Comparison of ENCODE assay signal across 15 cellular contexts in the genomic region with DNA sequence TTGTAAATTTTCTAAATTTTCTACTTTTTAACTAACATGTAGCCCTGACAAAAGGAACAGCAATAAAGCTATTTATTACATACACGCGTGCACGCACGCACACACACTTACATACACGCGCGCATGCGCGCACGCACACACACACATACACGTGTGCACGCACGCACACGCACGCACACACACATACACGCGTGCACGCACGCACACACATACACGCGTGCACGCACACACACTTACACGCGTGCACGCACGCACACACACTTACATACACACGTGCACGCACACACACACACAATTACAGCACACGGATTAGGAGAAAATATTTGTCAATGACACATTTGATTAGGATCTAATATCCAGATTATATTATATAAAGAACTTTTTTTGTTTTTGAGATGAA. TPM values are rescaled to one million over a fixed set of nuclear protein-coding genes. Genes with fewer than 3 reads are reported as not detected.
A peak's percentile ranks its signal among the peaks of the same experiment; 100 is the strongest.
DNase-seq lines count a peak whose midpoint lies in the region; ATAC-seq, FAIRE-seq and TF ChIP-seq lines count a peak whose summit lies in the region.
"Had no signal": no experiment of that assay in that cellular context is flagged by ENCODE, and none has a peak within 500 bp of the region (broad histone marks: within the 10 kb centered on the region; RNA-seq: fewer than 3 reads in every experiment).

No MANE protein-coding gene starts in this region.

- no peaks in the 10 kb centered on the region for H3K27me3 Mint-ChIP-seq in H9 (ENCODE audit: low read depth)
- H3K27me3 Mint-ChIP-seq in endodermal cell (ENCODE audit: insufficient read depth): no peaks in the 10 kb centered on the region

- no peak overlapping the region for H4K8ac ChIP-seq in H9 (replicated peaks; ENCODE audit: insufficient read length, low read depth, low read length)

- ATAC-seq in HG03175 (IDR thresholded peaks at IDR 0.05; ENCODE audit: unreplicated experiment): no peak
- ATAC-seq: A549 had no signal

- no peak overlapping the region for H3K27ac ChIP-seq in H9 (ENCODE audit: insufficient read length, low read depth, low read length)
- no peak overlapping the region for H3K27ac ChIP-seq in endodermal cell (ENCODE audit: low read depth, low read length)
- no peak overlapping the region for H3K27ac ChIP-seq in osteoblast (ENCODE audit: low read depth, low read length)
- H3K27ac ChIP-seq: A549, GM23248 had no signal

- H3K27ac Mint-ChIP-seq in H9 (peak overlapping the region in 2 of 3 experiments; percentile 49 to 55; a peak in 1 of 7 replicates), endodermal cell (peak overlapping the region; percentile 74)
- H3K27ac Mint-ChIP-seq: CD8-positive, alpha-beta T cell had no signal

- TF ChIP-seq CTCF in H9 (conservative IDR thresholded peaks at IDR 0.05): no peak
- TF ChIP-seq CTCF in endodermal cell (conservative IDR thresholded peaks at IDR 0.05): no peak
- no peak for TF ChIP-seq CTCF in osteoblast (IDR thresholded peaks at IDR 0.05; ENCODE audit: extremely low read depth, low read depth, low read length)

- no peak overlapping the region for H3K4ac ChIP-seq in H9 (ENCODE audit: low read depth, low read length)

- H2BK5ac ChIP-seq in H9 (ENCODE audit: insufficient read length, low read length): no peak overlapping the region

- no peak overlapping the region for H3K56ac ChIP-seq in H9 (ENCODE audit: insufficient read length, low read depth, low read length)

- H4K5ac ChIP-seq in H9 (ENCODE audit: insufficient read length, low read depth, low read length): no peak overlapping the region

- H3K23me2 ChIP-seq in H9 (ENCODE audit: insufficient read length, low read depth, low read length, poor library complexity, severe bottlenecking): no peaks in the 10 kb centered on the region

- no peak overlapping the region for H2BK20ac ChIP-seq in H9 (ENCODE audit: low read depth, low read length, poor library complexity, severe bottlenecking)

- H3K23ac ChIP-seq in H9 (ENCODE audit: insufficient read length, low read depth, low read length): no peak overlapping the region

- peak; percentile 82 for FAIRE-seq in GM12891 (lab: Jason Lieb, UNC)
- FAIRE-seq: A549, H54 had no signal

- H3K4me3 ChIP-seq in endodermal cell (ENCODE audit: low read length) (no peak overlapping the region), osteoblast (ENCODE audit: insufficient read depth, low read length) (no peak overlapping the region)
- H3K4me3 ChIP-seq: A549, GM23248 had no signal

- H3K36me3 Mint-ChIP-seq in H9 (ENCODE audit: insufficient read depth in 1 of 3, low read depth in 3 of 3): peaks cover 40 to 90% (median 74%) of the 10 kb centered on the region in 3 experiments
- H3K36me3 Mint-ChIP-seq in endodermal cell (ENCODE audit: low read depth): peaks cover 65% of the 10 kb centered on the region

- no peak overlapping the region for H3K18ac ChIP-seq in H9 (ENCODE audit: insufficient read length, low read depth, low read length)

- H3K79me1 ChIP-seq in H9 (ENCODE audit: insufficient read depth, low read depth, low read length, poor library complexity, severe bottlenecking): no peaks in the 10 kb centered on the region

- no peak for TF ChIP-seq POLR2A in GM12891 (IDR thresholded peaks at IDR 0.05; ENCODE audit: low read depth, low read length)

- H3K79me2 ChIP-seq in H9 (ENCODE audit: insufficient read depth, low read length) (no peaks in the 10 kb centered on the region), osteoblast (ENCODE audit: insufficient read depth, low read length) (no peaks in the 10 kb centered on the region)

- no peak overlapping the region for H2BK120ac ChIP-seq in H9 (ENCODE audit: low read depth, low read length, poor library complexity, severe bottlenecking)

- H3K9me3 Mint-ChIP-seq in H9 (no peaks in the 10 kb centered on the region), endodermal cell (no peaks in the 10 kb centered on the region)
- H3K9me3 Mint-ChIP-seq: CD8-positive, alpha-beta T cell had no signal

- H2AFZ ChIP-seq in H9 (ENCODE audit: low read length) (no peak overlapping the region), osteoblast (ENCODE audit: low read length) (no peak overlapping the region)
- H2AFZ ChIP-seq: GM23248 had no signal

- H3K4me1 ChIP-seq in H9 (ENCODE audit: insufficient read depth, low read length): no peaks in the 10 kb centered on the region
- H3K4me1 ChIP-seq in endodermal cell (ENCODE audit: control insufficient read depth, insufficient read depth, low read length): no peaks in the 10 kb centered on the region
- H3K4me1 ChIP-seq in osteoblast (ENCODE audit: insufficient read depth, low read length): no peaks in the 10 kb centered on the region
- H3K4me1 ChIP-seq: A549, BE2C had no signal

- H3K9ac ChIP-seq in H9 (ENCODE audit: extremely low read depth, insufficient read length, low read length) (no peak overlapping the region), endodermal cell (ENCODE audit: extremely low read depth, low read length, poor library complexity, severe bottlenecking) (no peak overlapping the region)
- H3K9ac ChIP-seq: GM23248 had no signal

- DNase-seq in GM12891 (ENCODE audit: insufficient read length, low spot score) (no peak), H9 (no peak), endodermal cell (no peak), osteoblast (ENCODE audit: insufficient read length, low spot score, missing footprints) (peak; percentile 15), HuH-7.5 (ENCODE audit: low spot score) (no peak), NCI-H1105 treated with DMSO at 0.1 percent for 48 hours (lab: John Stamatoyannopoulos, UW) (no peak)
- DNase-seq: BE2C; CD8-positive, alpha-beta T cell; COR-L47; GF-D8; GM23248 had no signal

- H4K20me1 ChIP-seq in H9 (ENCODE audit: control insufficient read depth, insufficient read depth, insufficient read length) (no peaks in the 10 kb centered on the region), osteoblast (ENCODE audit: insufficient read depth, low read length) (no peaks in the 10 kb centered on the region)

- H3K4me1 Mint-ChIP-seq in H9: no peaks in the 10 kb centered on the region
- H3K4me1 Mint-ChIP-seq in endodermal cell: no peaks in the 10 kb centered on the region

- no peak overlapping the region for H2BK15ac ChIP-seq in H9 (ENCODE audit: low read depth, low read length)

- H2AK5ac ChIP-seq in H9 (ENCODE audit: insufficient read length, low read length): no peak overlapping the region

- no peak overlapping the region for H3K4me3 Mint-ChIP-seq in H9
- no peak overlapping the region for H3K4me3 Mint-ChIP-seq in endodermal cell
- H3K4me3 Mint-ChIP-seq: CD14-positive monocyte; CD8-positive, alpha-beta T cell had no signal

- H4K91ac ChIP-seq in H9 (ENCODE audit: insufficient read length, low read depth, low read length): no peak overlapping the region

- H3K27me3 ChIP-seq in H9 (ENCODE audit: insufficient read depth, low read length) (no peaks in the 10 kb centered on the region), endodermal cell (ENCODE audit: control insufficient read depth, insufficient read depth, low read length, poor library complexity, severe bottlenecking) (no peaks in the 10 kb centered on the region), osteoblast (ENCODE audit: insufficient read depth, low read length) (no peaks in the 10 kb centered on the region)
- H3K27me3 ChIP-seq: BE2C had no signal

- WGBS in H9 (ENCODE audit: extremely low coverage, insufficient read length, low lambda C conversion rate): no CpG with 5 or more reads among the region's 29 CpGs
- 95% methylated on average over 11 of the region's 29 CpGs; no CpG with 5 or more reads in 1 of the 2 experiments for WGBS in endodermal cell (ENCODE audit: insufficient coverage in 1 of 2, insufficient read length in 1 of 2), 2 experiments

- H3K9me3 ChIP-seq in H9 (ENCODE audit: control insufficient read depth, low read depth, low read length) (no peaks in the 10 kb centered on the region), endodermal cell (ENCODE audit: control insufficient read depth, low read length) (no peaks in the 10 kb centered on the region), osteoblast (ENCODE audit: low read depth, low read length) (no peaks in the 10 kb centered on the region)
- H3K9me3 ChIP-seq: A549, BE2C had no signal

- H3T11ph ChIP-seq in H9 (ENCODE audit: low read length): no peak overlapping the region

- peaks cover 49% of the 10 kb centered on the region for H3K36me3 ChIP-seq in endodermal cell (ENCODE audit: control insufficient read depth, insufficient read depth, low read length)
- H3K36me3 ChIP-seq in osteoblast (ENCODE audit: insufficient read depth, low read length): peaks cover 45% of the 10 kb centered on the region

- no peak overlapping the region for H2BK12ac ChIP-seq in H9 (ENCODE audit: insufficient read length, low read depth, low read length)

- no peak overlapping the region for H3K14ac ChIP-seq in H9 (ENCODE audit: insufficient read depth, low read length)

- H3K4me2 ChIP-seq in H9 (ENCODE audit: insufficient read depth, insufficient read length, low read length): no peak overlapping the region
- no peak overlapping the region for H3K4me2 ChIP-seq in osteoblast (ENCODE audit: insufficient read depth, low read length)
- H3K4me2 ChIP-seq: A549 had no signal

TF ChIP-seq in GM12891, 5 proteins besides CTCF, POLR2A, EP300 and RAD21:
- TF ChIP-seq POLR2AphosphoS5 (IDR thresholded peaks at IDR 0.05; ENCODE audit: low read depth, low read length) (no peak), POU2F2 (IDR thresholded peaks at IDR 0.05; ENCODE audit: low read depth, low read length) (no peak)

RNA-seq across cellular contexts. Expression of gene DHX37, which starts 27.9 kb away (rescaled TPM):
- 18.4 TPM for polyA plus RNA-seq in GM12891 (2012; ENCODE audit: low read depth, missing spikeins)
- total RNA-seq in H9 (2021) (56.7 and 59.0 TPM in 2 replicates), endodermal cell (10 to 100 TPM; 16.6 to 22.8 TPM), osteoblast (14.1 and 16.6 TPM in 2 replicates)
- 9.2 TPM for polyA plus RNA-seq in endodermal cell (2013, experiment 1 of 2)
- polyA plus RNA-seq in endodermal cell (2013, experiment 2 of 2): 8.9 TPM

RNA-seq across cellular contexts. Expression of gene BRI3BP, which starts 32.4 kb away (rescaled TPM):
- polyA plus RNA-seq in GM12891 (2012; ENCODE audit: low read depth, missing spikeins): 11.0 TPM
- total RNA-seq in H9 (2021) (10.5 and 11.3 TPM in 2 replicates), endodermal cell (10 to 100 TPM; 10.5 to 16.0 TPM), osteoblast (2.1 and 2.2 TPM in 2 replicates)
- 6.6 TPM for polyA plus RNA-seq in endodermal cell (2013, experiment 1 of 2)
- polyA plus RNA-seq in endodermal cell (2013, experiment 2 of 2): 7.0 TPM

RNA-seq across cellular contexts. Expression of gene UBC, which starts 46.6 kb away (rescaled TPM):
- polyA plus RNA-seq in GM12891 (2012; ENCODE audit: low read depth, missing spikeins): 1,009 TPM
- total RNA-seq in H9 (2021) (523 and 533 TPM in 2 replicates), endodermal cell (100 to 1,000 TPM; 580 to 625 TPM), osteoblast (1,904 and 1,975 TPM in 2 replicates)
- 856 TPM for polyA plus RNA-seq in endodermal cell (2013, experiment 1 of 2)
- polyA plus RNA-seq in endodermal cell (2013, experiment 2 of 2): 866 TPM
